8 cellular contexts compared by ENCODE assay signal in genomic region chr14:94132285-94132887, GRCh38. TPM values are rescaled to one million over a fixed set of nuclear protein-coding genes. Genes with fewer than 3 reads are reported as not detected.
DNase-seq lines count a peak whose midpoint lies in the region; ATAC-seq and TF ChIP-seq lines count a peak whose summit lies in the region.

No MANE protein-coding gene starts in this region.

- no peak overlapping the region for H3K27ac Mint-ChIP-seq in naive B cell

- H3K4me3 ChIP-seq in HEK293 (ENCODE audit: low read depth, low read length) = no peak overlapping the region
- no peak overlapping the region for H3K4me3 ChIP-seq in effector memory CD4-positive, alpha-beta T cell (ENCODE audit: insufficient read depth, low read depth, low read length, poor library complexity, severe bottlenecking)
- H3K4me3 ChIP-seq in transverse colon = no peak overlapping the region

- TF ChIP-seq CTCF in HEK293 (tag by site-specific recombination; IDR thresholded peaks at IDR 0.05) (no peak), transverse colon (IDR thresholded peaks at IDR 0.05) (peak; percentile 66 to 84 (median 72))

- intact Hi-C loops in transverse colon (cut with DNase I; ENCODE audit: low total_unique reads) = no loop called here

- in situ Hi-C loops in transverse colon (cut with MboI; ENCODE audit: low pct_ligation_motif_present in 1 of 4, low pct_unique_long_range_greater_than_20kb in 1 of 4, low sequenced_read_pairs in 3 of 4) = loop anchor here in 2 of 4 donors (10.0 kb wide), 1 partner anchor 98 kb away; no protein-coding TSS in a partner anchor

- CTCF ChIA-PET in HEK293 (lab: Yijun Ruan, JAX) = interaction anchor here (0.6 to 2.6 kb wide), 36 partner anchors 8 to 541 kb away, joined by 3 to 16 read pairs (median 4); partner anchors contain the start of genes DDX24, IFI27, IFI27L1 and PPP4R4

- no peak for TF ChIP-seq POLR2A in transverse colon (IDR thresholded peaks at IDR 0.05)

- POLR2A ChIA-PET in HEK293 (lab: Yijun Ruan, JAX) = interaction anchor here (0.6 kb wide), 1 partner anchor 98 kb away, joined by 5 read pairs; no protein-coding TSS in a partner anchor

- H3K36me3 Mint-ChIP-seq in naive B cell = peaks cover 0 to 10% of the 10 kb centered on the region in 2 donors

- H3K4me1 ChIP-seq in HEK293 (ENCODE audit: control insufficient read depth, insufficient read depth, low read length) (peaks cover 3% of the 10 kb centered on the region; the same call in 1 of the 2 replicates), transverse colon (peaks cover 9 to 19% (median 15%) of the 10 kb centered on the region in 4 donors)
- H3K4me1 ChIP-seq in effector memory CD4-positive, alpha-beta T cell (ENCODE audit: control insufficient read depth, insufficient read depth, low read length, poor library complexity, severe bottlenecking) = no peaks in the 10 kb centered on the region

- H3K27ac ChIP-seq in HEK293 (ENCODE audit: extremely low read depth, low read depth, low read length) = no peak overlapping the region
- H3K27ac ChIP-seq in effector memory CD4-positive, alpha-beta T cell (ENCODE audit: insufficient read depth, low read length, poor library complexity, severe bottlenecking) = no peak overlapping the region
- no peak overlapping the region for H3K27ac ChIP-seq in transverse colon

- no peaks in the 10 kb centered on the region for H3K36me3 ChIP-seq in HEK293 (ENCODE audit: control insufficient read depth in 2 of 2, insufficient read depth in 1 of 2, low read length in 2 of 2)
- no peaks in the 10 kb centered on the region for H3K36me3 ChIP-seq in effector memory CD4-positive, alpha-beta T cell (ENCODE audit: control insufficient read depth, insufficient read depth, low read length)
- no peaks in the 10 kb centered on the region for H3K36me3 ChIP-seq in transverse colon

- peaks cover 16 to 26% (median 17%) of the 10 kb centered on the region in 3 donors for H3K27me3 Mint-ChIP-seq in naive B cell

- ATAC-seq in naive B cell (ENCODE audit: low read depth in 2 of 2) = peak; percentile 22 to 37

- H3K4me1 Mint-ChIP-seq in naive B cell = peaks cover 19 to 25% (median 22%) of the 10 kb centered on the region in 3 donors

- 42 to 43% methylated on average over 4 of the region's 4 CpGs for WGBS in transverse colon (ENCODE audit: low coverage in 1 of 2), 2 donors

- H3K27me3 ChIP-seq in effector memory CD4-positive, alpha-beta T cell (replicated peaks; ENCODE audit: control insufficient read depth, insufficient read depth, low read length, poor library complexity, severe bottlenecking) = no peaks in the 10 kb centered on the region
- H3K27me3 ChIP-seq in transverse colon = no peaks in the 10 kb centered on the region

- H3K9me3 ChIP-seq in HEK293 (ENCODE audit: control insufficient read depth, insufficient read depth, low read depth, low read length) (no peaks in the 10 kb centered on the region), transverse colon (no peaks in the 10 kb centered on the region)
- H3K9me3 ChIP-seq in effector memory CD4-positive, alpha-beta T cell (ENCODE audit: control insufficient read depth, low read length) = no peaks in the 10 kb centered on the region

- TF ChIP-seq EP300 in transverse colon (IDR thresholded peaks at IDR 0.05; ENCODE audit: low read depth) = no peak

- peaks cover 2 to 15% (median 7%) of the 10 kb centered on the region in 7 donors for H3K9me3 Mint-ChIP-seq in naive B cell

- peak overlapping the region in 2 of 8 donors; percentile 9 to 79 for H3K4me3 Mint-ChIP-seq in naive B cell

- DNase-seq in DMS 273 (lab: John Stamatoyannopoulos, UW; ENCODE audit: unreplicated experiment) = peak; percentile 89
- peak; percentile 77 for DNase-seq in NCI-H460 (ENCODE audit: extremely low read depth, low read depth)
- peak; percentile 34 to 60 for DNase-seq in activated CD4-positive, alpha-beta T cell treated with anti-CD3 and anti-CD28 coated beads for 24 hours (ENCODE audit: low read depth in 2 of 2)
- DNase-seq in effector memory CD4-positive, alpha-beta T cell = peak; percentile 11 to 48 (median 18)
- peak; percentile 59 for DNase-seq in naive B cell
- peak; percentile 51 for DNase-seq in transverse colon
- no peak for DNase-seq in 8988T

TF ChIP-seq in HEK293, 187 proteins besides CTCF, POLR2A, EP300 and RAD21:
- TF ChIP-seq ZNF654 (tag by site-specific recombination; IDR thresholded peaks at IDR 0.05; ENCODE audit: low read depth) (peak; percentile 72), ZNF324 (tag by site-specific recombination; IDR thresholded peaks at IDR 0.05) (no peak), ZNF660 (tag by site-specific recombination; IDR thresholded peaks at IDR 0.05) (peak; percentile 19; the same call in 1 of the 2 replicates)

RNA-seq across cellular contexts. Expression of gene IFI27L2, which starts 3.0 kb away (rescaled TPM):
- total RNA-seq in NCI-H460 (2014; rRNA removed; shearing (Covaris generic)) = 68.9 and 99.6 TPM in 2 replicates
- polyA plus RNA-seq in NCI-H460 (2014; cell fraction: nucleus; rRNA removed) = 46.0 and 51.0 TPM in 2 replicates
- 10 to 100 TPM; 62.8 to 96.4 (median 72.6) TPM for polyA plus RNA-seq in naive B cell (ENCODE audit: low read depth in 6 of 6)
- 100 to 1,000 TPM in 1 of 4 donors, 10 to 100 TPM in 2, not detected in 1; 32.8 to 108 (median 74.6) TPM for total RNA-seq in transverse colon

RNA-seq across cellular contexts. Expression of gene IFI27, which starts 21.9 kb away (rescaled TPM):
- total RNA-seq in NCI-H460 (2014; rRNA removed; shearing (Covaris generic)) = 1.6 and 2.5 TPM in 2 replicates
- polyA plus RNA-seq in NCI-H460 (2014; cell fraction: nucleus; rRNA removed) = 0.26 and 1.5 TPM in 2 replicates
- not detected for polyA plus RNA-seq in naive B cell (ENCODE audit: low read depth in 6 of 6)
- total RNA-seq in transverse colon = 1,000 to 10,000 TPM in 1 of 4 donors, 100 to 1,000 TPM in 3; 124 to 1,625 (median 472) TPM

RNA-seq across cellular contexts. Expression of gene PPP4R4, which starts 41.7 kb away (rescaled TPM):
- total RNA-seq in NCI-H460 (2014; rRNA removed; shearing (Covaris generic)) = 0.35 TPM in 1 of 2 replicates, not detected in the other
- 0.22 TPM in 1 of 2 replicates, not detected in the other for polyA plus RNA-seq in NCI-H460 (2014; cell fraction: nucleus; rRNA removed)
- polyA plus RNA-seq in naive B cell (ENCODE audit: low read depth in 6 of 6) = under 1 TPM in 1 of 6 donors, not detected in 5; 0.09 TPM
- total RNA-seq in transverse colon = not detected

RNA-seq across cellular contexts. Expression of gene IFI27L1, which starts 51.3 kb away (rescaled TPM):
- total RNA-seq in NCI-H460 (2014; rRNA removed; shearing (Covaris generic)) = 9.7 and 9.9 TPM in 2 replicates
- polyA plus RNA-seq in NCI-H460 (2014; cell fraction: nucleus; rRNA removed) = 23.6 and 26.3 TPM in 2 replicates
- 10 to 100 TPM in 1 of 6 donors, 1 to 10 TPM in 5; 5.0 to 11.1 (median 5.8) TPM for polyA plus RNA-seq in naive B cell (ENCODE audit: low read depth in 6 of 6)
- total RNA-seq in transverse colon = 10 to 100 TPM in 3 of 4 donors, not detected in 1; 12.3 to 21.3 (median 17.9) TPM

RNA-seq across cellular contexts. Expression of gene DDX24, which starts 51.4 kb away (rescaled TPM):
- total RNA-seq in NCI-H460 (2014; rRNA removed; shearing (Covaris generic)) = 89.8 and 101 TPM in 2 replicates
- 101 and 140 TPM in 2 replicates for polyA plus RNA-seq in NCI-H460 (2014; cell fraction: nucleus; rRNA removed)
- 100 to 1,000 TPM in 5 of 6 donors, 10 to 100 TPM in 1; 90.3 to 213 (median 177) TPM for polyA plus RNA-seq in naive B cell (ENCODE audit: low read depth in 6 of 6)
- 100 to 1,000 TPM in 1 of 4 donors, 10 to 100 TPM in 3; 70.2 to 319 (median 87.7) TPM for total RNA-seq in transverse colon

Comparison
In these comparisons a context has a peak if more than half of its experiments do, and no peak if none do; other contexts are left out.
1. RNA of gene IFI27, which starts 21.9 kb away (total RNA-seq): 124 to 1,625 TPM in transverse colon; 1.6 to 2.5 TPM in NCI-H460; every median in the first group is over 10 times any median in the second.